Comparison of ENCODE assay signal across 8 cellular contexts in genomic region chr7:108246227-108246837, GRCh38.
DNase-seq lines count a peak whose midpoint lies in the region; ATAC-seq, FAIRE-seq and TF ChIP-seq lines count a peak whose summit lies in the region.

No MANE protein-coding gene starts in this region.

- no peak for TF ChIP-seq CTCF in AG09309 (IDR thresholded peaks at IDR 0.05; ENCODE audit: control insufficient read depth, insufficient read depth, low read depth, low read length, missing control alignments)

- DNase-seq in AG09309 (ENCODE audit: low read depth), result peak; percentile 88
- DNase-seq in HTR-8/SVneo (ENCODE audit: insufficient read length, low spot score), result peak; percentile 5
- peak; percentile 34 for DNase-seq in amniotic stem cell (lab: John Stamatoyannopoulos, UW)
- DNase-seq in left lobe of liver (ENCODE audit: low spot score), result no peak
- no peak for DNase-seq in NK-92 treated with Interleukin-12 subunit alpha and Interleukin-12 subunit beta, amount 100 ng/mL, for 24 hours (lab: John Stamatoyannopoulos, UW)
- no peak for DNase-seq in activated effector memory CD4-positive, alpha-beta T cell treated with Interleukin-2 at 50 U/mL for 16 hours
- no peak for DNase-seq in middle frontal gyrus (ENCODE audit: extremely low spot score, low spot score)

- ATAC-seq in GM19395 (IDR thresholded peaks at IDR 0.05; ENCODE audit: unreplicated experiment) (peak; percentile 75), left lobe of liver (peak; percentile 74)

- H3K4me3 ChIP-seq in AG09309 (ENCODE audit: control insufficient read depth, low read depth, low read length), result no peak overlapping the region

- FAIRE-seq in HTR-8/SVneo (lab: Jason Lieb, UNC), result no peak

Comparison
In these comparisons a context has a peak if more than half of its experiments do, and no peak if none do; other contexts are left out.
1. DNase-seq: peak in AG09309 (single experiment), HTR-8/SVneo (single experiment) and amniotic stem cell (single experiment); none in left lobe of liver (single experiment), NK-92 treated with Interleukin-12 subunit alpha and Interleukin-12 subunit beta, amount 100 ng/mL, for 24 hours (single experiment), activated effector memory CD4-positive, alpha-beta T cell treated with Interleukin-2 at 50 U/mL for 16 hours (single experiment) and middle frontal gyrus (single experiment).